ENCODE assay signal across 17 cellular contexts in genomic region chr11:12017865-12018453, GRCh38. TPM values are rescaled to one million over a fixed set of nuclear protein-coding genes. Genes with fewer than 3 reads are reported as not detected.
A peak's percentile ranks its signal among the peaks of the same experiment; 100 is the strongest.
DNase-seq lines count a peak whose midpoint lies in the region; ATAC-seq and TF ChIP-seq lines count a peak whose summit lies in the region.
"Had no signal": no experiment of that assay in that cellular context is flagged by ENCODE, and none has a peak within 500 bp of the region (broad histone marks: within the 10 kb centered on the region; RNA-seq: fewer than 3 reads in every experiment).

No MANE protein-coding gene starts in this region.

- WGBS in testis, 2 donors = 80 to 82% methylated on average over 3 of the region's 3 CpGs

- no peaks in the 10 kb centered on the region for H3K4me1 ChIP-seq in breast epithelium
- peaks cover 40% of the 10 kb centered on the region for H3K4me1 ChIP-seq in testis

- H3K27ac ChIP-seq in breast epithelium (peak overlapping the region; percentile 45 to 64), testis (peak overlapping the region; percentile 21 to 39)
- H3K27ac ChIP-seq: lower lobe of right lung had no signal

- TF ChIP-seq POLR2A in breast epithelium (IDR thresholded peaks at IDR 0.05) (no peak), testis (IDR thresholded peaks at IDR 0.05) (no peak)

- no peaks in the 10 kb centered on the region for H3K9me3 ChIP-seq in breast epithelium
- no peaks in the 10 kb centered on the region for H3K9me3 ChIP-seq in testis
- H3K9me3 ChIP-seq: lower lobe of right lung had no signal

- no peak overlapping the region for H3K4me3 ChIP-seq in breast epithelium
- H3K4me3 ChIP-seq in testis = no peak overlapping the region
- H3K4me3 ChIP-seq: lower lobe of right lung had no signal

- DNase-seq in LHCN-M2 (ENCODE audit: low read depth) = peak; percentile 38
- no peak for DNase-seq in breast epithelium (ENCODE audit: low spot score in 2 of 2)
- DNase-seq in left ventricle myocardium superior = no peak
- peak; percentile 69 for DNase-seq in testis
- DNase-seq in DMS 273 (lab: John Stamatoyannopoulos, UW; ENCODE audit: unreplicated experiment) = no peak
- no peak for DNase-seq in SIG-M5 (lab: John Stamatoyannopoulos, UW)
- DNase-seq: activated CD4-positive, alpha-beta T cell treated with anti-CD3 and anti-CD28 coated beads, Interleukin-2, amount 10 ng/mL, durations not matched to agents 7 days and 5 days; activated naive CD4-positive, alpha-beta T cell treated with anti-CD3 and anti-CD28 coated beads, Interleukin-2, amount 50 U/mL, for 16 hours; activated T-cell treated with anti-CD3 and anti-CD28 coated beads for 4 hours; lower lobe of right lung; NCI-H187 treated with DMSO at 0.1 percent for 48 hours; NCI-H510A; nephron progenitor cell; stimulated activated CD4-positive, alpha-beta T cell treated with anti-CD3 and anti-CD28 coated beads, Interleukin-1b, Interleukin-23, amount 100 ng/mL, for 48 hours had no signal

- TF ChIP-seq CTCF in breast epithelium (IDR thresholded peaks at IDR 0.05) (no peak), testis (IDR thresholded peaks at IDR 0.05) (no peak)

- H3K36me3 ChIP-seq in breast epithelium (no peaks in the 10 kb centered on the region), testis (ENCODE audit: low read depth, missing control alignments) (no peaks in the 10 kb centered on the region)
- H3K36me3 ChIP-seq: lower lobe of right lung had no signal

- intact Hi-C loops in breast epithelium (cut with DNase I; ENCODE audit: low total_unique reads) = no loop called here
- intact Hi-C loops in left ventricle myocardium superior (cut with micrococcal nuclease) = no loop called here
- intact Hi-C loops in testis (cut with DNase I; ENCODE audit: low total_unique reads) = no loop called here

- H3K27me3 ChIP-seq in breast epithelium (no peaks in the 10 kb centered on the region), testis (no peaks in the 10 kb centered on the region)

- ATAC-seq in left ventricle myocardium superior (peak; percentile 67), GM21619 (IDR thresholded peaks at IDR 0.05; ENCODE audit: unreplicated experiment) (no peak), GM21528 (IDR thresholded peaks at IDR 0.05; ENCODE audit: low FRiP score, unreplicated experiment) (no peak)

RNA-seq across cellular contexts. Expression of gene DKK3, which starts 9.5 kb away (rescaled TPM):
- 263 and 273 TPM in 2 replicates for total RNA-seq in LHCN-M2 (2014; rRNA removed)
- 463 TPM for polyA plus RNA-seq in LHCN-M2 (2012)
- total RNA-seq in breast epithelium = 10 to 100 TPM; 18.2 to 88.5 (median 87.1) TPM
- total RNA-seq in left ventricle myocardium superior = 657 TPM
- 100 to 1,000 TPM; 185 to 392 TPM for total RNA-seq in testis
- polyA plus RNA-seq in testis (ENCODE audit: insufficient read depth, low read depth, low replicate concordance) = 236 TPM
- total RNA-seq: activated CD4-positive, alpha-beta T cell treated with anti-CD3 and anti-CD28 coated beads, Interleukin-2, amount 10 ng/mL, durations not matched to agents 7 days and 5 days; B cell had no signal

Comparison
In these comparisons a context has a peak if more than half of its experiments do, and no peak if none do; other contexts are left out.
1. DNase-seq: peak in LHCN-M2 (single experiment) and testis (single experiment); none in breast epithelium (0 of 2), left ventricle myocardium superior (single experiment), DMS 273 (single experiment) and SIG-M5 (single experiment).